In the genomic region with DNA sequence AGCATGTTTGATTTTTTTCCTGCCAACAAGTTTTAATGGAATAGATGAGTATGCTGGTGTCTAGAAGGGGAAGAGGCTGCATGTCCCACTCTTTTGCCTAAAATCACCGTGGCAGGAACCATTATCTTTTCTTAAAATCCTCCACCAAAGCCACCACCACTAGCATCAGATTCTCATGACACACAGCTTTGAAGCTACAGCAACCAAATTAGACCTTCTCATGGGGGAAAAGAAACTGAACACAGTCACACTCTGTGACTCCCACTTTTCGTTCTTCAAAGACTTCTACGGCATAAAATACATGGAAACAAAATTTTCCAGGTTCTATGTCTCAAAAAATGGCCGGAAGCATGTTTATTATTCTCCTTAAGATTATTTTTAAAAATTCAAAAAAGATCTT, we compare ENCODE assay signal across 15 cellular contexts.
DNase-seq lines count a peak whose midpoint lies in the region; ATAC-seq and TF ChIP-seq lines count a peak whose summit lies in the region.
"Had no signal": no experiment of that assay in that cellular context is flagged by ENCODE, and none has a peak within 500 bp of the region (broad histone marks: within the 10 kb centered on the region; RNA-seq: fewer than 3 reads in every experiment).

No MANE protein-coding gene starts in this region.

- CTCF ChIA-PET in WTC11 (lab: Charles Lee), result no interaction called here

- no peak overlapping the region for H2AFZ ChIP-seq in OCI-LY3 (ENCODE audit: low read depth, low read length)

- intact Hi-C loops in ascending aorta (cut with DNase I), result no loop called here

- peaks cover 10% of the 10 kb centered on the region for H3K36me3 Mint-ChIP-seq in T-helper 2 cell treated with Interferon-gamma antibody and Interleukin-4, amounts not matched to agents 5 μg/mL and 100 μg/mL, for 36 hours (ENCODE audit: low read depth)
- H3K36me3 Mint-ChIP-seq in WTC11, result 0 out of 2 replicates have a peak, but pooled peaks cover under 1% of the 10 kb centered on the region

- no peak for DNase-seq in ascending aorta (ENCODE audit: low spot score in 2 of 2)
- no peak for DNase-seq in NCI-H128 (lab: John Stamatoyannopoulos, UW; ENCODE audit: unreplicated experiment)
- no peak for DNase-seq in T-helper 2 cell treated with Interferon-gamma antibody and Interleukin-4, amounts not matched to agents 5 μg/mL and 100 μg/mL, for 36 hours (ENCODE audit: low spot score)
- DNase-seq in WTC11 (ENCODE audit: low spot score), result no peak
- DNase-seq: activated CD4-positive, alpha-beta T cell treated with anti-CD3 and anti-CD28 coated beads, Interleukin-2, amount 50 U/mL, for 1 hour; DMS153; heart right ventricle; NCI-H1105; Peyer's patch had no signal

- H3K27me3 ChIP-seq in OCI-LY3 (ENCODE audit: low read depth, low read length) (no peaks in the 10 kb centered on the region), ascending aorta (no peaks in the 10 kb centered on the region)
- H3K27me3 ChIP-seq: heart right ventricle, Peyer's patch had no signal

- peak overlapping the region; percentile 26; the same call in 1 of the 2 replicates for H3K9ac ChIP-seq in OCI-LY3 (ENCODE audit: low read length)

- H3K9me3 Mint-ChIP-seq in T-helper 2 cell treated with Interferon-gamma antibody and Interleukin-4, amounts not matched to agents 5 μg/mL and 100 μg/mL, for 36 hours, result peaks cover under 1% of the 10 kb centered on the region
- H3K9me3 Mint-ChIP-seq in WTC11, result peaks cover 2% of the 10 kb centered on the region
- H3K9me3 Mint-ChIP-seq: IgD-negative memory B cell had no signal

- H3K4me3 Mint-ChIP-seq in T-helper 2 cell treated with Interferon-gamma antibody and Interleukin-4, amounts not matched to agents 5 μg/mL and 100 μg/mL, for 36 hours, result no peak overlapping the region
- no peak overlapping the region for H3K4me3 Mint-ChIP-seq in WTC11
- H3K4me3 Mint-ChIP-seq: IgD-negative memory B cell had no signal

- H3K4me2 ChIP-seq in OCI-LY3 (ENCODE audit: low read length), result peak overlapping the region; percentile 70

- no peak overlapping the region for H3K27ac Mint-ChIP-seq in T-helper 2 cell treated with Interferon-gamma antibody and Interleukin-4, amounts not matched to agents 5 μg/mL and 100 μg/mL, for 36 hours
- no peak overlapping the region for H3K27ac Mint-ChIP-seq in WTC11
- H3K27ac Mint-ChIP-seq: IgD-negative memory B cell had no signal

- TF ChIP-seq CTCF in OCI-LY3 (IDR thresholded peaks at IDR 0.05; ENCODE audit: low read depth, low read length) (no peak), ascending aorta (IDR thresholded peaks at IDR 0.05) (no peak), WTC11 (IDR thresholded peaks at IDR 0.05) (no peak)

- peak; percentile 36 for ATAC-seq in GM18858 (IDR thresholded peaks at IDR 0.05; ENCODE audit: unreplicated experiment)
- peak; percentile 48 for ATAC-seq in GM21723 (IDR thresholded peaks at IDR 0.05; ENCODE audit: unreplicated experiment)
- ATAC-seq in WTC11, result no peak
- ATAC-seq: heart right ventricle had no signal

- POLR2A ChIA-PET in WTC11 (lab: Charles Lee), result no interaction called here

- peaks cover 51% of the 10 kb centered on the region for H3K4me1 Mint-ChIP-seq in T-helper 2 cell treated with Interferon-gamma antibody and Interleukin-4, amounts not matched to agents 5 μg/mL and 100 μg/mL, for 36 hours (ENCODE audit: low read depth)
- peaks cover 32% of the 10 kb centered on the region for H3K4me1 Mint-ChIP-seq in WTC11

- H3K36me3 ChIP-seq in OCI-LY3 (replicated peaks; ENCODE audit: low read depth, low read length) (no peaks in the 10 kb centered on the region), ascending aorta (no peaks in the 10 kb centered on the region)
- H3K36me3 ChIP-seq: heart right ventricle, Peyer's patch had no signal

- H3K27me3 Mint-ChIP-seq in T-helper 2 cell treated with Interferon-gamma antibody and Interleukin-4, amounts not matched to agents 5 μg/mL and 100 μg/mL, for 36 hours (ENCODE audit: low read depth), result no peaks in the 10 kb centered on the region
- no peaks in the 10 kb centered on the region for H3K27me3 Mint-ChIP-seq in WTC11 (ENCODE audit: low read depth)
- H3K27me3 Mint-ChIP-seq: IgD-negative memory B cell had no signal

- H3K9me3 ChIP-seq in OCI-LY3 (ENCODE audit: insufficient read depth, low read length) (no peaks in the 10 kb centered on the region), ascending aorta (no peaks in the 10 kb centered on the region)
- H3K9me3 ChIP-seq: heart right ventricle, Peyer's patch had no signal

- no peaks in the 10 kb centered on the region for H4K20me1 ChIP-seq in OCI-LY3 (ENCODE audit: insufficient read depth, low read length)

- H3K79me2 ChIP-seq in OCI-LY3 (ENCODE audit: low read length), result peaks cover 23% of the 10 kb centered on the region

- H3K4me3 ChIP-seq in GM08714 (ENCODE audit: low read length), result peak overlapping the region; percentile 75
- peak overlapping the region; percentile 49 for H3K4me3 ChIP-seq in OCI-LY3 (ENCODE audit: low read length)
- H3K4me3 ChIP-seq in ascending aorta, result no peak overlapping the region
- H3K4me3 ChIP-seq: heart right ventricle, Peyer's patch had no signal

- H3K4me1 ChIP-seq in OCI-LY3 (ENCODE audit: low read length) (peaks cover 61% of the 10 kb centered on the region), ascending aorta (peaks cover 0 to 4% of the 10 kb centered on the region in 2 donors)

- H3K27ac ChIP-seq in OCI-LY3 (ENCODE audit: low read length) (peak overlapping the region; percentile 80), ascending aorta (no peak overlapping the region)
- H3K27ac ChIP-seq: epithelial cell of prostate, heart right ventricle, Peyer's patch had no signal

TF ChIP-seq in WTC11, 78 proteins besides CTCF, POLR2A, EP300 and RAD21:
- TF ChIP-seq, protein P1, sequence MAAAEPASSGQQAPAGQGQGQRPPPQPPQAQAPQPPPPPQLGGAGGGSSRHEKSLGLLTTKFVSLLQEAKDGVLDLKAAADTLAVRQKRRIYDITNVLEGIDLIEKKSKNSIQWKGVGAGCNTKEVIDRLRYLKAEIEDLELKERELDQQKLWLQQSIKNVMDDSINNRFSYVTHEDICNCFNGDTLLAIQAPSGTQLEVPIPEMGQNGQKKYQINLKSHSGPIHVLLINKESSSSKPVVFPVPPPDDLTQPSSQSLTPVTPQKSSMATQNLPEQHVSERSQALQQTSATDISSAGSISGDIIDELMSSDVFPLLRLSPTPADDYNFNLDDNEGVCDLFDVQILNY (CRISPR knock-in tag; IDR thresholded peaks at IDR 0.05), result no peak

Comparison
In these comparisons a context has a peak if more than half of its experiments do, and no peak if none do; other contexts are left out.
1. H3K4me3 ChIP-seq: peak in GM08714 (single experiment) and OCI-LY3 (single experiment); none in ascending aorta (0 of 2).